In the genomic region with DNA sequence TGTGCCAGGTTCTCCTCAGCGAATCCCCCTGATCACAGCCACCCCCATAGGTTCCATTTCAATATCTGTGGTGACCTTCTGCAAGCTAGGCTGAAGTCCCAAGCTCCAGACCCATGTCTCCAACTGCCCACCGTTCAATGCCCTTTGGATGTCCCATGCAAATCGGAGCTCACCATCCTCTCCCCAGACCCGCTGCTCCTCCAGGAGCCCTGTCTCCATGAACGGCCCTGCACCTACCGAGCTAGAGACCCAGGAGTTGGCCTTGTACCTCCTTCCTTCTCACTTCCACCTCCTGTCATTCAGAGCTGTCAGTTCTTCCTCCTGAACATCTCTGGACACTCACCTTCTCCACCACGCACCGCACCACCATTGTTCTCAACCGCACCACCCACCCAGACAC, we compare ENCODE assay signal across 9 cellular contexts. TPM values are rescaled to one million over a fixed set of nuclear protein-coding genes. Genes with fewer than 3 reads are reported as not detected.
DNase-seq lines count a peak whose midpoint lies in the region; ATAC-seq and TF ChIP-seq lines count a peak whose summit lies in the region.
"Had no signal": no experiment of that assay in that cellular context is flagged by ENCODE, and none has a peak within 500 bp of the region (broad histone marks: within the 10 kb centered on the region; RNA-seq: fewer than 3 reads in every experiment).

No MANE protein-coding gene starts in this region.

- BruUV-seq in Panc1 (replicated peaks; lab: Mats Ljungman, UMichigan) = no TSS peak

- ATAC-seq in Panc1 (no peak), foreskin keratinocyte (no peak), GM21528 (IDR thresholded peaks at IDR 0.05; ENCODE audit: low FRiP score, unreplicated experiment) (no peak)

- H3K36me3 Mint-ChIP-seq in progenitor cell of endocrine pancreas (ENCODE audit: insufficient read depth) = no peaks in the 10 kb centered on the region

- TF ChIP-seq EP300 in esophagus muscularis mucosa (IDR thresholded peaks at IDR 0.05) = no peak

- H3K4me3 ChIP-seq in Panc1 (ENCODE audit: low read depth in 2 of 2, low read length in 2 of 2) = peak overlapping the region; percentile 90 to 99
- H3K4me3 ChIP-seq in esophagus muscularis mucosa = peak overlapping the region; percentile 68 to 93 (median 84)

- in situ Hi-C loops in Panc1 (cut with HindIII; ENCODE audit: low pct_unique_long_range_greater_than_20kb, low sequenced_read_pairs) = no loop called here

- H3K4me1 ChIP-seq in Panc1 (ENCODE audit: control insufficient read depth, insufficient read depth, low read length) = 0 out of 2 replicates have a peak, but pooled peaks cover 2% of the 10 kb centered on the region
- H3K4me1 ChIP-seq in esophagus muscularis mucosa = peaks cover 16 to 31% (median 28%) of the 10 kb centered on the region in 4 donors
- no peaks in the 10 kb centered on the region for H3K4me1 ChIP-seq in foreskin keratinocyte

- H3K27ac ChIP-seq in Panc1 (ENCODE audit: low read length) (no peak overlapping the region), esophagus muscularis mucosa (replicated peaks in 1 of 4) (no peak overlapping the region), foreskin keratinocyte (no peak overlapping the region)

- peaks cover 17% of the 10 kb centered on the region for H3K4me1 Mint-ChIP-seq in progenitor cell of endocrine pancreas (ENCODE audit: low read depth)

- no peaks in the 10 kb centered on the region; the same call in 1 of the 2 replicates for H3K36me3 ChIP-seq in Panc1 (ENCODE audit: control insufficient read depth, insufficient read depth, low read length)
- H3K36me3 ChIP-seq in esophagus muscularis mucosa = peaks cover 0 to 1% (median 0%) of the 10 kb centered on the region in 4 donors

- no peaks in the 10 kb centered on the region for H3K9me3 Mint-ChIP-seq in progenitor cell of endocrine pancreas (ENCODE audit: low read depth)

- WGBS in esophagus muscularis mucosa = 84% methylated on average over 9 of the region's 9 CpGs

- H3K4me3 Mint-ChIP-seq in progenitor cell of endocrine pancreas (ENCODE audit: low read depth) = peak overlapping the region; percentile 98

- no peaks in the 10 kb centered on the region for H3K27me3 ChIP-seq in Panc1 (ENCODE audit: control insufficient read depth, insufficient read depth, low read length)
- no peaks in the 10 kb centered on the region for H3K27me3 ChIP-seq in esophagus muscularis mucosa
- H3K27me3 ChIP-seq in foreskin keratinocyte = peaks cover under 1% of the 10 kb centered on the region

- DNase-seq in D341Med (ENCODE audit: low spot score) (peak; percentile 5), Panc1 (ENCODE audit: low read depth, low spot score) (no peak), esophagus muscularis mucosa (ENCODE audit: extremely low spot score) (no peak), progenitor cell of endocrine pancreas (ENCODE audit: low spot score, unreplicated experiment) (no peak), occipital lobe (lab: John Stamatoyannopoulos, UW) (no peak), foreskin keratinocyte (no peak), activated gamma-delta T cell treated with Interleukin-2 at 50 U/mL for 16 hours (no peak)
- DNase-seq: NCI-H187 treated with DMSO at 0.1 percent for 48 hours had no signal

- H3K27me3 Mint-ChIP-seq in progenitor cell of endocrine pancreas = peaks cover 8% of the 10 kb centered on the region

- intact Hi-C loops in Panc1 (cut with micrococcal nuclease; ENCODE audit: unreplicated experiment) (no loop called here), esophagus muscularis mucosa (cut with DNase I) (loop anchor here (5.0 kb wide), 1 partner anchor 54 kb away; no protein-coding TSS in a partner anchor)

- TF ChIP-seq CTCF in Panc1 (IDR thresholded peaks at IDR 0.05) (no peak), esophagus muscularis mucosa (IDR thresholded peaks at IDR 0.05) (no peak), progenitor cell of endocrine pancreas (IDR thresholded peaks at IDR 0.05; ENCODE audit: unreplicated experiment) (no peak), foreskin keratinocyte (conservative IDR thresholded peaks at IDR 0.05) (no peak)

- CTCF ChIA-PET in Panc1 (lab: Charles Lee) = interaction anchor here (1.1 kb wide), 1 partner anchor 12 kb away, joined by 4 read pairs; no protein-coding TSS in a partner anchor

- no peak for TF ChIP-seq POLR2A in esophagus muscularis mucosa (IDR thresholded peaks at IDR 0.05; ENCODE audit: low read depth)

- H3K9me3 ChIP-seq in Panc1 (ENCODE audit: control insufficient read depth, insufficient read depth, low read depth, low read length) = no peaks in the 10 kb centered on the region
- no peaks in the 10 kb centered on the region for H3K9me3 ChIP-seq in esophagus muscularis mucosa

- POLR2A ChIA-PET in Panc1 (lab: Charles Lee) = no interaction called here

- peak overlapping the region; percentile 99 for H3K27ac Mint-ChIP-seq in progenitor cell of endocrine pancreas

RNA-seq across cellular contexts. Expression of a gene that starts 1.0 kb away (rescaled TPM):
- total RNA-seq in Panc1 (2021; ENCODE audit: unreplicated experiment) = 17.2 TPM
- polyA plus RNA-seq in Panc1 (2012; ENCODE audit: insufficient read length) = 13.1 TPM
- 10 to 100 TPM; 11.2 to 20.0 (median 16.5) TPM for total RNA-seq in esophagus muscularis mucosa
- 28.8 and 31.1 TPM in 2 replicates for total RNA-seq in progenitor cell of endocrine pancreas
- total RNA-seq in occipital lobe = 8.7 TPM
- total RNA-seq in foreskin keratinocyte = 41.1 and 45.3 TPM in 2 replicates
- 49.2 and 52.3 TPM in 2 replicates for polyA plus RNA-seq in foreskin keratinocyte
